ENCODE assay signal across 10 cellular contexts in the genomic region with DNA sequence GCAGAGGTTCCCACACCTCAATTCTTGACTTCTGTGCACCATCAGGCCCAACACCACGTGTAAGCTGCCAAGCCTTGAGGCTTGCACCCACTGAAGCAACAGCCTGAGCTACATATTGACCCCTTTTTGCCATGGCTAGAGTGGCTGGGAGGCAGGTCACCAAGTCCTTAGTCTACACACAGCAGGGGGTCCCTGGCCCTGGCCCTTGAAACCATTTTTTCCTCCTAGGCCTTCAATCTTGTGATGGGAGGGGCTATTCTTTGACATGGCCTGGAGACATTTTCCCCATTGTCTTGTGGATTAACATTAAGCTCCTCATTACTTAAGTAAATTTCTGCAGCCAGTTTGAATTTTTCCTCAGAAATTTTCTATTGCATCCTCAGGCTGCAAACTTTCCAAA.
"Had no signal": no experiment of that assay in that cellular context is flagged by ENCODE, and none has a peak within 500 bp of the region (broad histone marks: within the 10 kb centered on the region; RNA-seq: fewer than 3 reads in every experiment).

No MANE protein-coding gene starts in this region.

- H3K4me3 ChIP-seq: GM23248 had no signal

- H3K4me2 ChIP-seq: KMS-11 had no signal

- H3K9ac ChIP-seq: GM23248, KMS-11 had no signal

- DNase-seq: GM23248, H9, HCEC 1CT, HFFc6, KBM-7 had no signal

- ATAC-seq: HepG2 had no signal

- FAIRE-seq: H1, H54, HepG2 had no signal

- H3K27ac ChIP-seq: GM23248, HL-60, KMS-11 had no signal
